In genomic region chr11:64605248-64605560, GRCh38 we compare ENCODE assay signal across 23 cellular contexts. TPM values are rescaled to one million over a fixed set of nuclear protein-coding genes. Genes with fewer than 3 reads are reported as not detected.
"Had no signal": no experiment of that assay in that cellular context is flagged by ENCODE, and none has a peak within 500 bp of the region (broad histone marks: within the 10 kb centered on the region; RNA-seq: fewer than 3 reads in every experiment).

No MANE protein-coding gene starts in this region.

- H3K9me3 Mint-ChIP-seq: activated CD4-positive, alpha-beta T cell treated with anti-CD3 and anti-CD28 coated beads, Interleukin-2, amount 10 ng/mL, durations not matched to agents 24 days and 14 days; activated CD8-positive, alpha-beta T cell treated with anti-CD3 and anti-CD28 coated beads for 36 hours; activated T-helper 17 cell treated with anti-CD3 and anti-CD28 coated beads, Interleukin-2, amount 50 U/mL, for 72 hours; central memory CD8-positive, alpha-beta T cell; naive B cell; stimulated activated effector memory CD8-positive, alpha-beta T cell treated with anti-CD3 and anti-CD28 coated beads, Interleukin-12 subunit alpha, Interleukin-12 subunit beta, amount 100 ng/mL, for 72 hours had no signal

- H3K4me1 Mint-ChIP-seq: activated CD4-positive, alpha-beta T cell treated with anti-CD3 and anti-CD28 coated beads, Interleukin-2, amount 10 ng/mL, durations not matched to agents 24 days and 14 days; activated T-helper 17 cell treated with anti-CD3 and anti-CD28 coated beads, Interleukin-2, amount 50 U/mL, for 72 hours; central memory CD8-positive, alpha-beta T cell had no signal

- DNase-seq: activated CD4-positive, alpha-beta T cell treated with anti-CD3 and anti-CD28 coated beads, Interleukin-2, amount 10 ng/mL, durations not matched to agents 24 days and 14 days; activated CD4-positive, CD25-positive, alpha-beta regulatory T cell; activated CD8-positive, alpha-beta T cell treated with anti-CD3 and anti-CD28 coated beads for 36 hours; activated naive CD4-positive, alpha-beta T cell; activated T-cell treated with anti-CD3 and anti-CD28 coated beads, Interleukin-2, amount 50 U/mL, for 1 hour; erythroblast; foreskin melanocyte; glutamatergic neuron; left ventricle myocardium superior; naive B cell; stimulated activated CD4-positive, alpha-beta T cell treated with anti-CD3 and anti-CD28 coated beads, Interleukin-4, amount 100 ng/mL, for 1 hour; stomach; T-helper 9 cell; trophoblast cell had no signal

- H3K4me3 Mint-ChIP-seq: activated CD4-positive, alpha-beta T cell treated with anti-CD3 and anti-CD28 coated beads, Interleukin-2, amount 10 ng/mL, durations not matched to agents 24 days and 14 days; activated CD8-positive, alpha-beta T cell treated with anti-CD3 and anti-CD28 coated beads for 36 hours; activated T-helper 17 cell treated with anti-CD3 and anti-CD28 coated beads, Interleukin-2, amount 50 U/mL, for 72 hours; central memory CD8-positive, alpha-beta T cell; stimulated activated effector memory CD8-positive, alpha-beta T cell treated with anti-CD3 and anti-CD28 coated beads, Interleukin-12 subunit alpha, Interleukin-12 subunit beta, amount 100 ng/mL, for 72 hours had no signal

- H3K36me3 Mint-ChIP-seq: naive B cell; stimulated activated effector memory CD8-positive, alpha-beta T cell treated with anti-CD3 and anti-CD28 coated beads, Interleukin-12 subunit alpha, Interleukin-12 subunit beta, amount 100 ng/mL, for 72 hours had no signal

- H3K27me3 Mint-ChIP-seq: activated CD4-positive, alpha-beta T cell treated with anti-CD3 and anti-CD28 coated beads, Interleukin-2, amount 10 ng/mL, durations not matched to agents 24 days and 14 days; activated CD8-positive, alpha-beta T cell treated with anti-CD3 and anti-CD28 coated beads for 36 hours had no signal

- H3K27ac Mint-ChIP-seq: activated CD4-positive, alpha-beta T cell treated with anti-CD3 and anti-CD28 coated beads, Interleukin-2, amount 10 ng/mL, durations not matched to agents 24 days and 14 days; activated CD8-positive, alpha-beta T cell treated with anti-CD3 and anti-CD28 coated beads for 36 hours; activated T-helper 17 cell treated with anti-CD3 and anti-CD28 coated beads, Interleukin-2, amount 50 U/mL, for 72 hours; naive B cell; stimulated activated effector memory CD8-positive, alpha-beta T cell treated with anti-CD3 and anti-CD28 coated beads, Interleukin-12 subunit alpha, Interleukin-12 subunit beta, amount 100 ng/mL, for 72 hours had no signal

RNA-seq across cellular contexts. Expression of gene SLC22A12, which starts 14.2 kb away (rescaled TPM):
- total RNA-seq: activated CD4-positive, alpha-beta T cell treated with anti-CD3 and anti-CD28 coated beads, Interleukin-2, amount 10 ng/mL, durations not matched to agents 24 days and 14 days; activated CD8-positive, alpha-beta T cell treated with anti-CD3 and anti-CD28 coated beads for 36 hours; activated T-helper 17 cell treated with anti-CD3 and anti-CD28 coated beads, Interleukin-2, amount 50 U/mL, for 72 hours; kidney epithelial cell; left ventricle myocardium superior; mononuclear cell; sciatic nerve; smooth muscle cell; stomach; temporal lobe; vagina had no signal
- polyA plus RNA-seq: smooth muscle cell, stomach had no signal

RNA-seq across cellular contexts. Expression of gene SLC22A11, which starts 49.5 kb away (rescaled TPM):
- total RNA-seq: activated CD4-positive, alpha-beta T cell treated with anti-CD3 and anti-CD28 coated beads, Interleukin-2, amount 10 ng/mL, durations not matched to agents 24 days and 14 days; activated CD8-positive, alpha-beta T cell treated with anti-CD3 and anti-CD28 coated beads for 36 hours; activated T-helper 17 cell treated with anti-CD3 and anti-CD28 coated beads, Interleukin-2, amount 50 U/mL, for 72 hours; kidney epithelial cell; left ventricle myocardium superior; mononuclear cell; sciatic nerve; smooth muscle cell; stomach; temporal lobe had no signal
- polyA plus RNA-seq: smooth muscle cell, stomach had no signal
